ENCODE assay signal across 8 cellular contexts in the genomic region with DNA sequence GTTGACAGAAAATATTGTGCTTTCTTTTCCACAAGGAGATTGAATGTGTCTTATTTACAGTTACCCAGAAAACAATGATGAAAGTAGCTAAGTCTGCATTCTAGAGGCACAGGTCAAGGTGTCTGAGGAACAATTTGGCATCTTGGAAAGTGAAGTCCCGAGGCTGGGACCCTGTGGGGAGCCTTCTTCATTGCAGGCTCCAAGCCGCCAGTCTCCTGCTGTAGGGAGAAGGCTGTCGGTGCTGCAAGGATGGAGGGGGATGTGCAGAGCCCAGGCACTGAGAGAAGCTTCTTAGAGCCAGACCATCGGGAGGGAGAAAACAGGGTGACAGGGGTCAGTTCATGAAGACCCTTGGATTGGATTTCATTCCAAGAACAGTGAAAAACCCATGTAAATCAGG.
"Had no signal": no experiment of that assay in that cellular context is flagged by ENCODE, and none has a peak within 500 bp of the region (broad histone marks: within the 10 kb centered on the region; RNA-seq: fewer than 3 reads in every experiment).

No MANE protein-coding gene starts in this region.

- H3K36me3 Mint-ChIP-seq: IgD-negative memory B cell had no signal

- H3K4me3 Mint-ChIP-seq: IgD-negative memory B cell had no signal

- H3K4me3 ChIP-seq: K562 had no signal

- FAIRE-seq: HepG2, HTR-8/SVneo, K562 had no signal

- H3K27ac ChIP-seq: HL-60 had no signal

- H3K4me1 Mint-ChIP-seq: IgD-negative memory B cell had no signal

- ATAC-seq: HepG2, K562 had no signal

- H3K27ac Mint-ChIP-seq: IgD-negative memory B cell had no signal

- DNase-seq: IMR-90, KBM-7, KG1 had no signal
